Comparison of ENCODE assay signal across 8 cellular contexts in the genomic region with DNA sequence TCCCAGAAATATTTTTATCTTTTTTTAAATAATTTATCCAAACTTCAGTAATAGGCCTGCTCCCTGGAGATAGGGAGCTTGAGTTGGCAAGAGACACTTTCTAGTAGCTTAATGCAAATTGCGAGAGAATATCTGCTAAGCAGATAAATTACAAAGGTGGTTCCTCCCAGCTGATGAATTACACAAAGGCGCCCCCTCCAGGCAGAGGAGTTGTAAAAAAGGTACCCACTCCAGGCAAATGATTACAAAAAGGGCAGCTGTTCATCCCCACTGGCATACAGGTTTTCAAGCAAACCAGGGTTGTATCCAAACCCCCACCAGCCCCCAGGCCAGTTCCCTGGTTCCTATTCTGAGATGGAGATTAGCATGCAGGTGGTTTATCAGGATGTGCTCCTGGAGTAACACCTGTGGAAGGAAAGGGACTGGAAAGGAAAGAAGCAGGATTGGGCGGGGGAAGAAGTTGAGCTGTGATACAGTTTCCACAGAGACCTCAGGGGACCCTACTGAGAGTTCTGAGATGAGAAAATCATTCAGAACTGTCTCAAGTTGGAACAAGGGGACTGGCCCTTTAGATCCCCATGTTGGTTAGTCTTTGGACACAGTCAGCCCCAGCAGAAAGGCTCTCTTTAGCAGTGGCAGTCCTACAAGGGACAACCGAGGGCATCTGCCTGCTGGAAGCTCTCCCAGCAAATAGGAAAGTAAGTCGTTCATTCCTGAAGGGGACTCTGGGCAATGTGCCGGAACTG. TPM values are rescaled to one million over a fixed set of nuclear protein-coding genes. Genes with fewer than 3 reads are reported as not detected.
DNase-seq lines count a peak whose midpoint lies in the region; FAIRE-seq and TF ChIP-seq lines count a peak whose summit lies in the region.
"Had no signal": no experiment of that assay in that cellular context is flagged by ENCODE, and none has a peak within 500 bp of the region (broad histone marks: within the 10 kb centered on the region; RNA-seq: fewer than 3 reads in every experiment).

No MANE protein-coding gene starts in this region.

- intact Hi-C loops in sigmoid colon (cut with DNase I), result no loop called here

- no peaks in the 10 kb centered on the region for H3K4me1 Mint-ChIP-seq in activated CD4-positive, alpha-beta memory T cell treated with anti-CD3 and anti-CD28 coated beads, Interleukin-2, amount 10 ng/mL, durations not matched to agents 7 days and 5 days
- peaks cover 4% of the 10 kb centered on the region for H3K4me1 Mint-ChIP-seq in neural crest cell

- peak; percentile 27 for TF ChIP-seq CTCF in neural crest cell (conservative IDR thresholded peaks at IDR 0.05)
- no peak for TF ChIP-seq CTCF in sigmoid colon (IDR thresholded peaks at IDR 0.05)

- no peak overlapping the region for H3K4me3 Mint-ChIP-seq in activated CD4-positive, alpha-beta memory T cell treated with anti-CD3 and anti-CD28 coated beads, Interleukin-2, amount 10 ng/mL, durations not matched to agents 7 days and 5 days
- H3K4me3 Mint-ChIP-seq in neural crest cell, result no peak overlapping the region

- H3K27me3 ChIP-seq in sigmoid colon, result no peaks in the 10 kb centered on the region
- H3K27me3 ChIP-seq: SJSA1 had no signal

- H3K9me3 ChIP-seq in sigmoid colon, result no peaks in the 10 kb centered on the region
- H3K9me3 ChIP-seq: SJSA1 had no signal

- FAIRE-seq in urothelium cell line (lab: Jason Lieb, UNC), result no peak

- TF ChIP-seq POLR2A in sigmoid colon (IDR thresholded peaks at IDR 0.05), result no peak

- H3K27me3 Mint-ChIP-seq in activated CD4-positive, alpha-beta memory T cell treated with anti-CD3 and anti-CD28 coated beads, Interleukin-2, amount 10 ng/mL, durations not matched to agents 7 days and 5 days, result peaks cover 17% of the 10 kb centered on the region
- H3K27me3 Mint-ChIP-seq in neural crest cell (ENCODE audit: low read depth), result peaks cover 12% of the 10 kb centered on the region

- H3K9me3 Mint-ChIP-seq in activated CD4-positive, alpha-beta memory T cell treated with anti-CD3 and anti-CD28 coated beads, Interleukin-2, amount 10 ng/mL, durations not matched to agents 7 days and 5 days, result no peaks in the 10 kb centered on the region
- H3K9me3 Mint-ChIP-seq in neural crest cell, result peaks cover 6% of the 10 kb centered on the region

- H3K36me3 ChIP-seq in sigmoid colon, result no peaks in the 10 kb centered on the region
- H3K36me3 ChIP-seq: SJSA1 had no signal

- CTCF ChIA-PET in activated CD4-positive, alpha-beta memory T cell treated with anti-CD3 and anti-CD28 coated beads, Interleukin-2, amount 10 ng/mL, durations not matched to agents 7 days and 5 days (lab: Charles Lee), result interaction anchor here (0.5 to 3.5 kb wide), 13 partner anchors 9 to 200 kb away, joined by 3 to 29 read pairs (median 3); partner anchors contain the start of gene GPX8

- DNase-seq in EL, result peak; percentile 18
- DNase-seq in HuH-7 (ENCODE audit: low spot score), result peak; percentile 4
- peak; percentile 46 for DNase-seq in activated CD4-positive, alpha-beta memory T cell treated with anti-CD3 and anti-CD28 coated beads, Interleukin-2, amount 10 ng/mL, durations not matched to agents 7 days and 5 days
- no peak for DNase-seq in neural crest cell (ENCODE audit: low read depth, low spot score)
- DNase-seq in HPDE6-E6E7 (ENCODE audit: extremely low spot score), result no peak
- no peak for DNase-seq in urothelium cell line (ENCODE audit: low spot score)
- no peak for DNase-seq in sigmoid colon

- H3K4me1 ChIP-seq in sigmoid colon, result no peaks in the 10 kb centered on the region
- H3K4me1 ChIP-seq: SJSA1 had no signal

- no peak overlapping the region for H3K4me3 ChIP-seq in sigmoid colon
- H3K4me3 ChIP-seq: SJSA1 had no signal

- H3K27ac Mint-ChIP-seq in activated CD4-positive, alpha-beta memory T cell treated with anti-CD3 and anti-CD28 coated beads, Interleukin-2, amount 10 ng/mL, durations not matched to agents 7 days and 5 days, result no peak overlapping the region
- H3K27ac Mint-ChIP-seq in neural crest cell (ENCODE audit: unreplicated experiment), result no peak overlapping the region

- no peak for TF ChIP-seq EP300 in sigmoid colon (IDR thresholded peaks at IDR 0.05)

- H3K36me3 Mint-ChIP-seq in activated CD4-positive, alpha-beta memory T cell treated with anti-CD3 and anti-CD28 coated beads, Interleukin-2, amount 10 ng/mL, durations not matched to agents 7 days and 5 days (ENCODE audit: low read depth), result peaks cover 4% of the 10 kb centered on the region
- H3K36me3 Mint-ChIP-seq in neural crest cell (ENCODE audit: low read depth), result no peaks in the 10 kb centered on the region

- WGBS in sigmoid colon, 2 donors, result 61 to 77% methylated on average over 6 of the region's 6 CpGs

- POLR2A ChIA-PET in activated CD4-positive, alpha-beta memory T cell treated with anti-CD3 and anti-CD28 coated beads, Interleukin-2, amount 10 ng/mL, durations not matched to agents 7 days and 5 days (lab: Charles Lee), result interaction anchor here (1.1 kb wide), 1 partner anchor 102 kb away, joined by 3 read pairs; no protein-coding TSS in a partner anchor

- H3K27ac ChIP-seq in sigmoid colon, result no peak overlapping the region
- H3K27ac ChIP-seq: SJSA1 had no signal

RNA-seq across cellular contexts. Expression of gene ESM1, which starts 25.5 kb away (rescaled TPM):
- under 1 TPM; 0.76 to 0.83 TPM for total RNA-seq in activated CD4-positive, alpha-beta memory T cell treated with anti-CD3 and anti-CD28 coated beads, Interleukin-2, amount 10 ng/mL, durations not matched to agents 7 days and 5 days
- total RNA-seq in neural crest cell, result not detected in 2 replicates
- not detected for total RNA-seq in sigmoid colon
- under 1 TPM in 1 of 3 donors, not detected in 2; 0.26 TPM for polyA plus RNA-seq in sigmoid colon

Comparison
In these comparisons a context has a peak if more than half of its experiments do, and no peak if none do; other contexts are left out.
1. DNase-seq: peak in EL (single experiment), HuH-7 (single experiment) and activated CD4-positive, alpha-beta memory T cell treated with anti-CD3 and anti-CD28 coated beads, Interleukin-2, amount 10 ng/mL, durations not matched to agents 7 days and 5 days (single experiment); none in neural crest cell (single experiment), HPDE6-E6E7 (single experiment), urothelium cell line (single experiment) and sigmoid colon (single experiment).